8 cellular contexts compared by ENCODE assay signal in the genomic region with DNA sequence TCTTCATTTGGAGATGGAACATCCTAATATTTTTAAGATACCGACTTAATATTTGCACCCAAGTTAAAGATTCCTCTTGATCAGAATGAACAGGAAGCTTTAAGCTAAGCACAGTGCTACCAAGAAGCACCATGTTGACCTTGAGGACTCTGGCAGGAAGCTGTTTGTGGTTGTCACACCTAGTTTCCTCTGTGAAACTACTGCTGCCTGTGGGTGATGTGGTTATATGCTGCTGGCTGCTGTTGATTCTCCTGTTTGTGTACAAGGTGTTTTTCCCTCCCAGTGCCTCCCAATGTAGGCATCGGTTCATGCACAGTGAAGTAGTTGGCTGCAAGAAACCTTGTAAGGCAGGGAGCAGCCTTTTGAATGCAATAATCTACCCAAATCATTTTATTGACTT. TPM values are rescaled to one million over a fixed set of nuclear protein-coding genes. Genes with fewer than 3 reads are reported as not detected.
DNase-seq lines count a peak whose midpoint lies in the region; ATAC-seq and TF ChIP-seq lines count a peak whose summit lies in the region.

No MANE protein-coding gene starts in this region.

- no peak overlapping the region for H2BK5ac ChIP-seq in neuronal stem cell (ENCODE audit: low read length)

- no peak overlapping the region for H3K4ac ChIP-seq in neuronal stem cell (ENCODE audit: low read length)

- TF ChIP-seq CTCF in breast epithelium (IDR thresholded peaks at IDR 0.05): no peak

- no peak overlapping the region for H2BK12ac ChIP-seq in neuronal stem cell (ENCODE audit: low read length)

- H4K91ac ChIP-seq in neuronal stem cell (ENCODE audit: low read depth, low read length, poor library complexity): no peak overlapping the region

- no peak overlapping the region for H3K4me2 ChIP-seq in neuronal stem cell (ENCODE audit: insufficient read depth, low read length, poor library complexity, severe bottlenecking)

- DNase-seq in activated gamma-delta T cell treated with Interleukin-2 at 50 U/mL for 16 hours: peak; percentile 74
- no peak for DNase-seq in activated gamma-delta T cell (lab: John Stamatoyannopoulos, UW)
- peak in 2 of 3 experiments; percentile 37 to 44 for DNase-seq in activated CD8-positive, alpha-beta memory T cell treated with anti-CD3 and anti-CD28 coated beads for 48 hours (ENCODE audit: low read depth in 2 of 3, low spot score in 2 of 3)
- DNase-seq in stimulated activated CD4-positive, alpha-beta T cell treated with anti-CD3 and anti-CD28 coated beads, Interleukin-12 subunit alpha, Interleukin-12 subunit beta, amount 100 ng/mL, for 24 hours (ENCODE audit: low read depth in 2 of 2): peak; percentile 41 to 49
- no peak for DNase-seq in neuronal stem cell (ENCODE audit: low spot score)
- no peak for DNase-seq in breast epithelium (ENCODE audit: low spot score in 2 of 2)
- DNase-seq in NCI-H526 treated with DMSO at 0.1 percent for 48 hours (lab: John Stamatoyannopoulos, UW): no peak

- no peak overlapping the region for H3K23ac ChIP-seq in neuronal stem cell (ENCODE audit: low read depth, low read length, poor library complexity)

- H2AK5ac ChIP-seq in neuronal stem cell (ENCODE audit: low read depth, low read length): no peak overlapping the region

- H3K36me3 ChIP-seq in neuronal stem cell (replicated peaks in 1 of 2; ENCODE audit: control insufficient read depth in 2 of 2, insufficient read depth in 2 of 2, low read length in 2 of 2) (peaks cover 13 to 96% of the 10 kb centered on the region in 2 donors), breast epithelium (peaks cover 13% of the 10 kb centered on the region)

- no peak overlapping the region for H3K18ac ChIP-seq in neuronal stem cell (ENCODE audit: low read length)

- H3K9ac ChIP-seq in neuronal stem cell (ENCODE audit: low read depth, low read length, poor library complexity): no peak overlapping the region

- no CpG with 5 or more reads among the region's 2 CpGs for WGBS in neuronal stem cell (ENCODE audit: extremely low coverage in 2 of 2, insufficient read length in 2 of 2, insufficient replicate concordance in 1 of 2), 2 donors

- H3K4me1 ChIP-seq in neuronal stem cell (ENCODE audit: control insufficient read depth in 2 of 2, insufficient read depth in 1 of 2, low read depth in 1 of 2, low read length in 2 of 2) (peaks cover 0 to 2% of the 10 kb centered on the region in 2 donors), breast epithelium (no peaks in the 10 kb centered on the region)

- intact Hi-C loops in breast epithelium (cut with DNase I; ENCODE audit: low total_unique reads): no loop called here

- no peak overlapping the region for H4K8ac ChIP-seq in neuronal stem cell (ENCODE audit: low read depth, low read length)

- peak; percentile 100 for ATAC-seq in HG03457 (IDR thresholded peaks at IDR 0.05; ENCODE audit: unreplicated experiment)

- no peak overlapping the region for H2BK120ac ChIP-seq in neuronal stem cell (ENCODE audit: low read depth, low read length)

- H2BK15ac ChIP-seq in neuronal stem cell (ENCODE audit: low read length): no peak overlapping the region

- H3K4me3 ChIP-seq in neuronal stem cell (ENCODE audit: low read length in 2 of 2): no peak overlapping the region
- H3K4me3 ChIP-seq in breast epithelium: no peak overlapping the region

- no peak overlapping the region for H3K14ac ChIP-seq in neuronal stem cell (ENCODE audit: low read length)

- H2AFZ ChIP-seq in neuronal stem cell (ENCODE audit: low read length): no peak overlapping the region

- H3K27me3 ChIP-seq in neuronal stem cell (ENCODE audit: control insufficient read depth in 3 of 3, insufficient read depth in 3 of 3, low read depth in 1 of 3, low read length in 3 of 3): no peaks in the 10 kb centered on the region
- no peaks in the 10 kb centered on the region for H3K27me3 ChIP-seq in breast epithelium

- no peak for TF ChIP-seq POLR2A in breast epithelium (IDR thresholded peaks at IDR 0.05)

- no peak overlapping the region for H3K27ac ChIP-seq in neuronal stem cell (replicated peaks; ENCODE audit: low read length)
- H3K27ac ChIP-seq in breast epithelium: no peak overlapping the region

- no peaks in the 10 kb centered on the region for H3K79me1 ChIP-seq in neuronal stem cell (ENCODE audit: low read depth, low read length)

- no peaks in the 10 kb centered on the region for H3K9me3 ChIP-seq in neuronal stem cell (replicated peaks in 1 of 2; ENCODE audit: control insufficient read depth in 2 of 2, insufficient read depth in 1 of 2, low read depth in 1 of 2, low read length in 2 of 2)
- no peaks in the 10 kb centered on the region for H3K9me3 ChIP-seq in breast epithelium

RNA-seq across cellular contexts. Expression of a gene that starts 23.4 kb away (rescaled TPM):
- polyA plus RNA-seq in neuronal stem cell (2013, experiment 1 of 2): 21.7 TPM
- polyA plus RNA-seq in neuronal stem cell (2013, experiment 2 of 2): 22.3 TPM
- 100 to 1,000 TPM; 118 to 146 (median 123) TPM for total RNA-seq in breast epithelium

RNA-seq across cellular contexts. Expression of a gene that starts 45.3 kb away (rescaled TPM):
- polyA plus RNA-seq in neuronal stem cell (2013, experiment 1 of 2): 13.5 TPM
- polyA plus RNA-seq in neuronal stem cell (2013, experiment 2 of 2): 15.3 TPM
- 10 to 100 TPM; 39.3 to 56.3 (median 45.3) TPM for total RNA-seq in breast epithelium

Comparison
In these comparisons a context has a peak if more than half of its experiments do, and no peak if none do; other contexts are left out.
1. DNase-seq: peak in activated gamma-delta T cell treated with Interleukin-2 at 50 U/mL for 16 hours (single experiment), activated CD8-positive, alpha-beta memory T cell treated with anti-CD3 and anti-CD28 coated beads for 48 hours (2 of 3) and stimulated activated CD4-positive, alpha-beta T cell treated with anti-CD3 and anti-CD28 coated beads, Interleukin-12 subunit alpha, Interleukin-12 subunit beta, amount 100 ng/mL, for 24 hours (2 of 2); none in activated gamma-delta T cell (single experiment), neuronal stem cell (single experiment), breast epithelium (0 of 2) and NCI-H526 treated with DMSO at 0.1 percent for 48 hours (single experiment).